ENCODE assay signal across 36 cellular contexts in genomic region chr21:38887750-38888149, GRCh38.
"Had no signal": no experiment of that assay in that cellular context is flagged by ENCODE, and none has a peak within 500 bp of the region (broad histone marks: within the 10 kb centered on the region; RNA-seq: fewer than 3 reads in every experiment).

No MANE protein-coding gene starts in this region.

- H3K27ac Mint-ChIP-seq: activated B cell treated with CpG ODN at 0.5 μM for 24 hours; activated CD4-positive, alpha-beta memory T cell treated with anti-CD3 and anti-CD28 coated beads for 36 hours; activated CD4-positive, alpha-beta T cell treated with anti-CD3 and anti-CD28 coated beads, Interleukin-2, amount 10 ng/mL, durations not matched to agents 24 days and 14 days; activated CD8-positive, alpha-beta T cell treated with anti-CD3 and anti-CD28 coated beads for 36 hours; activated naive CD4-positive, alpha-beta T cell treated with anti-CD3 and anti-CD28 coated beads for 36 hours; activated naive CD4-positive, alpha-beta T cell treated with anti-CD3 and anti-CD28 coated beads, Interleukin-2, amount 50 U/mL, for 72 hours; activated naive CD8-positive, alpha-beta T cell treated with anti-CD3 and anti-CD28 coated beads for 36 hours; activated T-cell treated with anti-CD3 and anti-CD28 coated beads, Interleukin-2, amount 50 U/mL, for 72 hours; activated T-helper 1 cell treated with anti-CD3 and anti-CD28 coated beads, Interleukin-12 subunit alpha, Interleukin-12 subunit beta, Interleukin-2, Interleukin-4 antibody, amounts not matched to agents 30 ng/mL and 10 ng/mL and 1 ng/mL, durations not matched to agents 14 hours and 24 hours and 36 hours; activated T-helper 17 cell treated with anti-CD3 and anti-CD28 coated beads, Interleukin-2, amount 50 U/mL, for 72 hours; T-helper 1 cell treated with Interleukin-12 subunit alpha and Interleukin-12 subunit beta and Interleukin-4 antibody, amounts not matched to agents 30 μg/mL and 1 μg/mL, for 36 hours; T-helper 2 cell treated with Interferon-gamma antibody and Interleukin-4, amounts not matched to agents 5 μg/mL and 100 μg/mL, for 36 hours had no signal

- ATAC-seq: activated CD8-positive, alpha-beta T cell treated with anti-CD3 and anti-CD28 coated beads for 36 hours; activated naive CD4-positive, alpha-beta T cell treated with anti-CD3 and anti-CD28 coated beads, Interleukin-2, amount 50 U/mL, for 72 hours; activated T-cell treated with anti-CD3 and anti-CD28 coated beads, Interleukin-2, amount 50 U/mL, for 4 hours; activated T-cell treated with anti-CD3 and anti-CD28 coated beads, Interleukin-2, amount 50 U/mL, for 72 hours; activated T-helper 17 cell treated with anti-CD3 and anti-CD28 coated beads, Interleukin-2, amount 50 U/mL, for 72 hours; body of pancreas had no signal

- H3K4me1 Mint-ChIP-seq: activated B cell treated with CpG ODN at 0.5 μM for 24 hours; activated CD4-positive, alpha-beta T cell treated with anti-CD3 and anti-CD28 coated beads, Interleukin-2, amount 10 ng/mL, durations not matched to agents 24 days and 14 days; activated T-helper 17 cell treated with anti-CD3 and anti-CD28 coated beads, Interleukin-2, amount 50 U/mL, for 72 hours had no signal

- H3K27me3 ChIP-seq: adrenal gland, body of pancreas, brain microvascular endothelial cell, breast epithelium had no signal

- H3K36me3 ChIP-seq: adrenal gland, brain microvascular endothelial cell, breast epithelium had no signal

- DNase-seq: activated B cell treated with CpG ODN at 0.5 μM for 24 hours; activated CD4-positive, alpha-beta memory T cell treated with anti-CD3 and anti-CD28 coated beads for 36 hours; activated CD4-positive, alpha-beta T cell treated with anti-CD3 and anti-CD28 coated beads for 4 hours; activated CD4-positive, alpha-beta T cell treated with anti-CD3 and anti-CD28 coated beads, Interleukin-2, amount 10 ng/mL, durations not matched to agents 24 days and 14 days; activated CD4-positive, alpha-beta T cell treated with anti-CD3 and anti-CD28 coated beads, Interleukin-2, amount 50 U/mL, for 1 hour; activated CD4-positive, alpha-beta T cell treated with anti-CD3 and anti-CD28 coated beads, Interleukin-2, amount 50 U/mL, for 4 hours; activated CD4-positive, CD25-positive, alpha-beta regulatory T cell treated with anti-CD3 and anti-CD28 coated beads, Interleukin-2, amount 50 U/mL, for 72 hours; activated CD8-positive, alpha-beta memory T cell treated with anti-CD3 and anti-CD28 coated beads, Interleukin-2, amount 50 U/mL, for 4 hours; activated CD8-positive, alpha-beta T cell treated with anti-CD3 and anti-CD28 coated beads for 36 hours; activated effector memory CD4-positive, alpha-beta T cell treated with anti-CD3 and anti-CD28 coated beads, Interleukin-2, amount 50 U/mL, for 16 hours; activated gamma-delta T cell treated with Interleukin-2 at 50 U/mL for 16 hours; activated naive CD4-positive, alpha-beta T cell; activated naive CD4-positive, alpha-beta T cell treated with anti-CD3 and anti-CD28 coated beads for 36 hours; activated naive CD4-positive, alpha-beta T cell treated with anti-CD3 and anti-CD28 coated beads, Interleukin-2, amount 50 U/mL, for 16 hours; activated naive CD8-positive, alpha-beta T cell treated with anti-CD3 and anti-CD28 coated beads for 36 hours; activated T-cell treated with anti-CD3 and anti-CD28 coated beads for 4 hours; activated T-cell treated with anti-CD3 and anti-CD28 coated beads, Interleukin-2, amount 50 U/mL, for 1 hour; activated T-cell treated with anti-CD3 and anti-CD28 coated beads, Interleukin-2, amount 50 U/mL, for 4 hours; activated T-cell treated with anti-CD3 and anti-CD28 coated beads, Interleukin-2, amount 50 U/mL, for 72 hours; adrenal gland; amniotic stem cell; aorta; body of pancreas; brain microvascular endothelial cell; central memory CD4-positive, alpha-beta T cell; T-helper 2 cell; T-helper 9 cell had no signal

- H3K27ac ChIP-seq: adrenal gland, body of pancreas, brain microvascular endothelial cell, breast epithelium, VCaP had no signal

- H3K4me3 ChIP-seq: adrenal gland, body of pancreas, breast epithelium had no signal

- H3K4me3 Mint-ChIP-seq: activated B cell treated with CpG ODN at 0.5 μM for 24 hours; activated CD4-positive, alpha-beta memory T cell treated with anti-CD3 and anti-CD28 coated beads for 36 hours; activated CD4-positive, alpha-beta T cell treated with anti-CD3 and anti-CD28 coated beads, Interleukin-2, amount 10 ng/mL, durations not matched to agents 24 days and 14 days; activated CD8-positive, alpha-beta T cell treated with anti-CD3 and anti-CD28 coated beads for 36 hours; activated naive CD4-positive, alpha-beta T cell treated with anti-CD3 and anti-CD28 coated beads for 36 hours; activated naive CD8-positive, alpha-beta T cell treated with anti-CD3 and anti-CD28 coated beads for 36 hours; activated T-cell treated with anti-CD3 and anti-CD28 coated beads, Interleukin-2, amount 50 U/mL, for 4 hours; activated T-cell treated with anti-CD3 and anti-CD28 coated beads, Interleukin-2, amount 50 U/mL, for 72 hours; activated T-helper 1 cell treated with anti-CD3 and anti-CD28 coated beads, Interleukin-12 subunit alpha, Interleukin-12 subunit beta, Interleukin-2, Interleukin-4 antibody, amounts not matched to agents 30 ng/mL and 10 ng/mL and 1 ng/mL, durations not matched to agents 14 hours and 24 hours and 36 hours; activated T-helper 17 cell treated with anti-CD3 and anti-CD28 coated beads, Interleukin-2, amount 50 U/mL, for 72 hours; T-helper 1 cell treated with Interleukin-12 subunit alpha and Interleukin-12 subunit beta and Interleukin-4 antibody, amounts not matched to agents 30 μg/mL and 1 μg/mL, for 36 hours; T-helper 2 cell treated with Interferon-gamma antibody and Interleukin-4, amounts not matched to agents 5 μg/mL and 100 μg/mL, for 36 hours had no signal

- FAIRE-seq: astrocyte, TTC549 had no signal

- H3K4me1 ChIP-seq: adrenal gland, body of pancreas, breast epithelium had no signal
